Comparison of ENCODE assay signal across 34 cellular contexts in genomic region chr17:51650772-51651171, GRCh38.
"Had no signal": no experiment of that assay in that cellular context is flagged by ENCODE, and none has a peak within 500 bp of the region (broad histone marks: within the 10 kb centered on the region; RNA-seq: fewer than 3 reads in every experiment).

No MANE protein-coding gene starts in this region.

- H3K4me3 Mint-ChIP-seq: activated CD4-positive, alpha-beta memory T cell treated with anti-CD3 and anti-CD28 coated beads for 36 hours; activated CD4-positive, alpha-beta T cell treated with anti-CD3 and anti-CD28 coated beads, Interleukin-2, amount 10 ng/mL, durations not matched to agents 24 days and 14 days; activated naive CD4-positive, alpha-beta T cell treated with anti-CD3 and anti-CD28 coated beads for 36 hours; activated naive CD8-positive, alpha-beta T cell treated with anti-CD3 and anti-CD28 coated beads for 36 hours; activated T-helper 1 cell treated with anti-CD3 and anti-CD28 coated beads, Interleukin-12 subunit alpha, Interleukin-12 subunit beta, Interleukin-2, Interleukin-4 antibody, amounts not matched to agents 30 ng/mL and 10 ng/mL and 1 ng/mL, durations not matched to agents 14 hours and 24 hours and 36 hours; brain; neural crest cell; stimulated activated memory B cell treated with anti-CD40 and anti-IgM and Interleukin-4, amounts not matched to agents 10 μg/mL and 1 μg/mL and 100 μg/mL, for 72 hours; stimulated activated naive CD8-positive, alpha-beta T cell treated with anti-CD3 and anti-CD28 coated beads, Interleukin-15, amount 100 ng/mL, for 72 hours had no signal

- H3K4me2 ChIP-seq: smooth muscle cell had no signal

- H3K4me1 ChIP-seq: adrenal gland, ascending aorta, left ventricle myocardium inferior, pancreas, prostate gland, thyroid gland, upper lobe of left lung, vagina had no signal

- H3K4me1 Mint-ChIP-seq: activated CD4-positive, alpha-beta T cell treated with anti-CD3 and anti-CD28 coated beads, Interleukin-2, amount 10 ng/mL, durations not matched to agents 24 days and 14 days; activated naive CD8-positive, alpha-beta T cell treated with anti-CD3 and anti-CD28 coated beads for 36 hours; stimulated activated memory B cell treated with anti-CD40 and anti-IgM and Interleukin-4, amounts not matched to agents 10 μg/mL and 1 μg/mL and 100 μg/mL, for 72 hours; stimulated activated naive CD8-positive, alpha-beta T cell treated with anti-CD3 and anti-CD28 coated beads, Interleukin-15, amount 100 ng/mL, for 72 hours had no signal

- H3K36me3 ChIP-seq: adrenal gland, ascending aorta, cardiac muscle cell, left ventricle myocardium inferior, pancreas, prostate gland, thyroid gland, upper lobe of left lung, vagina had no signal

- H3K27ac Mint-ChIP-seq: activated CD4-positive, alpha-beta memory T cell treated with anti-CD3 and anti-CD28 coated beads for 36 hours; activated CD4-positive, alpha-beta T cell treated with anti-CD3 and anti-CD28 coated beads, Interleukin-2, amount 10 ng/mL, durations not matched to agents 24 days and 14 days; activated naive CD4-positive, alpha-beta T cell treated with anti-CD3 and anti-CD28 coated beads for 36 hours; activated naive CD8-positive, alpha-beta T cell treated with anti-CD3 and anti-CD28 coated beads for 36 hours; activated T-helper 1 cell treated with anti-CD3 and anti-CD28 coated beads, Interleukin-12 subunit alpha, Interleukin-12 subunit beta, Interleukin-2, Interleukin-4 antibody, amounts not matched to agents 30 ng/mL and 10 ng/mL and 1 ng/mL, durations not matched to agents 14 hours and 24 hours and 36 hours; brain; stimulated activated memory B cell treated with anti-CD40 and anti-IgM and Interleukin-4, amounts not matched to agents 10 μg/mL and 1 μg/mL and 100 μg/mL, for 72 hours; stimulated activated naive CD8-positive, alpha-beta T cell treated with anti-CD3 and anti-CD28 coated beads, Interleukin-15, amount 100 ng/mL, for 72 hours had no signal

- H3K27ac ChIP-seq: adrenal gland, ascending aorta, cardiac muscle cell, coronary artery, left ventricle myocardium inferior, pancreas, prostate gland, thyroid gland, upper lobe of left lung, vagina had no signal

- H3K9me3 ChIP-seq: adrenal gland, ascending aorta, left ventricle myocardium inferior, pancreas, prostate gland, thyroid gland, upper lobe of left lung, vagina had no signal

- H3K27me3 ChIP-seq: adrenal gland, ascending aorta, cardiac muscle cell, thyroid gland, upper lobe of left lung, vagina had no signal

- DNase-seq: activated CD4-positive, alpha-beta memory T cell treated with anti-CD3 and anti-CD28 coated beads for 36 hours; activated CD4-positive, alpha-beta T cell treated with anti-CD3 and anti-CD28 coated beads, Interleukin-2, amount 10 ng/mL, durations not matched to agents 24 days and 14 days; activated CD4-positive, CD25-positive, alpha-beta regulatory T cell treated with anti-CD3 and anti-CD28 coated beads, Interleukin-2, amount 50 U/mL, for 72 hours; activated CD8-positive, alpha-beta memory T cell treated with anti-CD3 and anti-CD28 coated beads, Interleukin-2, amount 50 U/mL, for 4 hours; activated effector memory CD4-positive, alpha-beta T cell treated with anti-CD3 and anti-CD28 coated beads, Interleukin-2, amount 50 U/mL, for 16 hours; activated naive CD4-positive, alpha-beta T cell treated with anti-CD3 and anti-CD28 coated beads for 36 hours; activated naive CD8-positive, alpha-beta T cell treated with anti-CD3 and anti-CD28 coated beads for 36 hours; activated T-cell treated with anti-CD3 and anti-CD28 coated beads, Interleukin-2, amount 50 U/mL, for 1 hour; adrenal gland; dorsolateral prefrontal cortex; effector memory CD4-positive, alpha-beta T cell; glutamatergic neuron; islet precursor cell; left ventricle myocardium inferior; nucleus accumbens; pancreas; stimulated activated CD4-positive, alpha-beta T cell treated with anti-CD3 and anti-CD28 coated beads, Interleukin-1b, Interleukin-23, amount 100 ng/mL, for 48 hours; stimulated activated CD4-positive, alpha-beta T cell treated with anti-CD3 and anti-CD28 coated beads, Interleukin-4, amount 100 ng/mL, for 4 hours; stimulated activated CD8-positive, alpha-beta memory T cell treated with anti-CD3 and anti-CD28 coated beads, Interleukin-4, amount 100 ng/mL, for 48 hours; stimulated activated naive CD8-positive, alpha-beta T cell treated with anti-CD3 and anti-CD28 coated beads, Interleukin-15, amount 100 ng/mL, for 72 hours; substantia nigra; T1000; thyroid gland; upper lobe of left lung had no signal

- H3K27me3 Mint-ChIP-seq: activated CD4-positive, alpha-beta T cell treated with anti-CD3 and anti-CD28 coated beads, Interleukin-2, amount 10 ng/mL, durations not matched to agents 24 days and 14 days; brain had no signal

- H3K4me3 ChIP-seq: adrenal gland, ascending aorta, cardiac muscle cell, coronary artery, dorsolateral prefrontal cortex, left ventricle myocardium inferior, pancreas, prostate gland, smooth muscle cell, thyroid gland, upper lobe of left lung, vagina had no signal

- H3K9me3 Mint-ChIP-seq: activated CD4-positive, alpha-beta memory T cell treated with anti-CD3 and anti-CD28 coated beads for 36 hours; activated CD4-positive, alpha-beta T cell treated with anti-CD3 and anti-CD28 coated beads, Interleukin-2, amount 10 ng/mL, durations not matched to agents 24 days and 14 days; activated naive CD4-positive, alpha-beta T cell treated with anti-CD3 and anti-CD28 coated beads for 36 hours; activated naive CD8-positive, alpha-beta T cell treated with anti-CD3 and anti-CD28 coated beads for 36 hours; activated T-helper 1 cell treated with anti-CD3 and anti-CD28 coated beads, Interleukin-12 subunit alpha, Interleukin-12 subunit beta, Interleukin-2, Interleukin-4 antibody, amounts not matched to agents 30 ng/mL and 10 ng/mL and 1 ng/mL, durations not matched to agents 14 hours and 24 hours and 36 hours; brain; neural crest cell; stimulated activated memory B cell treated with anti-CD40 and anti-IgM and Interleukin-4, amounts not matched to agents 10 μg/mL and 1 μg/mL and 100 μg/mL, for 72 hours; stimulated activated naive CD8-positive, alpha-beta T cell treated with anti-CD3 and anti-CD28 coated beads, Interleukin-15, amount 100 ng/mL, for 72 hours had no signal

- H3K36me3 Mint-ChIP-seq: activated CD4-positive, alpha-beta memory T cell treated with anti-CD3 and anti-CD28 coated beads for 36 hours; activated naive CD8-positive, alpha-beta T cell treated with anti-CD3 and anti-CD28 coated beads for 36 hours; brain; stimulated activated memory B cell treated with anti-CD40 and anti-IgM and Interleukin-4, amounts not matched to agents 10 μg/mL and 1 μg/mL and 100 μg/mL, for 72 hours had no signal

- ATAC-seq: pancreas; stimulated activated memory B cell treated with anti-CD40 and anti-IgM and Interleukin-4, amounts not matched to agents 10 μg/mL and 1 μg/mL and 100 μg/mL, for 72 hours; stimulated activated naive CD8-positive, alpha-beta T cell treated with anti-CD3 and anti-CD28 coated beads, Interleukin-15, amount 100 ng/mL, for 72 hours had no signal
